Comparison of ENCODE assay signal across 14 cellular contexts in the genomic region with DNA sequence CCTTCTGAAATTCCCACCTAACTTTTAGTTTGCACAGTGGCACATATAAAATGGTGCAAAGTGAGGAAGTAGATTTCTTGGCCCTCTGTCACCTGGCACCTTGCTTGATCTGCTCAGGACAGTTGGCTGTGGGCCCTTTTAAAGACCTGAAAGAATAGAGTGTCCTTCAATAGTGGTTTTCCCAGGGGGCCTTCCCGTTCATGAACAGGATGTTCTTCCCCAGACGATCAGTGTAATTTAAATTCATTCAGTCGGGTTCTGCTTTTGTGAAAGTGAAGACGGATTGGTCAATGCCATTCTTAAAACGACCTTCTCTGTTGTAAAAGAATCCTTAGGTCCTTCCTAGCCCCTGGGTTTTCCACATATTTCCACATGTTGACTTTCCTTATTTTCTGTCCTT.
DNase-seq lines count a peak whose midpoint lies in the region; ATAC-seq, FAIRE-seq and TF ChIP-seq lines count a peak whose summit lies in the region.
"Had no signal": no experiment of that assay in that cellular context is flagged by ENCODE, and none has a peak within 500 bp of the region (broad histone marks: within the 10 kb centered on the region; RNA-seq: fewer than 3 reads in every experiment).

No MANE protein-coding gene starts in this region.

- H3K4me1 Mint-ChIP-seq in H9, result peaks cover 40 to 59% of the 10 kb centered on the region in 2 experiments
- H3K4me1 Mint-ChIP-seq in activated T-helper 17 cell treated with anti-CD3 and anti-CD28 coated beads, Interleukin-2, amount 50 U/mL, for 72 hours, result peaks cover 17% of the 10 kb centered on the region
- H3K4me1 Mint-ChIP-seq: stimulated activated naive CD8-positive, alpha-beta T cell treated with anti-CD3 and anti-CD28 coated beads, Interleukin-15, amount 100 ng/mL, for 72 hours had no signal

- no peaks in the 10 kb centered on the region for H3K79me1 ChIP-seq in H9 (ENCODE audit: insufficient read depth, low read depth, low read length, poor library complexity, severe bottlenecking)

- no CpG with 5 or more reads among the region's 5 CpGs for WGBS in H9 (ENCODE audit: extremely low coverage, insufficient read length, low lambda C conversion rate)
- 62% methylated on average over 5 of the region's 5 CpGs for WGBS in smooth muscle cell (ENCODE audit: low lambda C conversion rate)
- 56% methylated on average over 2 of the region's 5 CpGs for WGBS in right lobe of liver (ENCODE audit: insufficient coverage, low coverage, low lambda C conversion rate, missing lambda C conversion rate)

- no peaks in the 10 kb centered on the region for H3K9me3 Mint-ChIP-seq in H9
- H3K9me3 Mint-ChIP-seq in activated T-helper 17 cell treated with anti-CD3 and anti-CD28 coated beads, Interleukin-2, amount 50 U/mL, for 72 hours, result no peaks in the 10 kb centered on the region
- H3K9me3 Mint-ChIP-seq: activated naive CD4-positive, alpha-beta T cell treated with anti-CD3 and anti-CD28 coated beads for 36 hours; CD4-positive, alpha-beta memory T cell; stimulated activated naive CD8-positive, alpha-beta T cell treated with anti-CD3 and anti-CD28 coated beads, Interleukin-15, amount 100 ng/mL, for 72 hours had no signal

- no peaks in the 10 kb centered on the region for H3K27me3 ChIP-seq in H9 (ENCODE audit: insufficient read depth, low read length)
- no peaks in the 10 kb centered on the region for H3K27me3 ChIP-seq in smooth muscle cell (ENCODE audit: low read depth)
- no peaks in the 10 kb centered on the region for H3K27me3 ChIP-seq in right lobe of liver

- H3K4me2 ChIP-seq in H9 (ENCODE audit: insufficient read depth, insufficient read length, low read length), result no peak overlapping the region
- peak overlapping the region; percentile 65 for H3K4me2 ChIP-seq in smooth muscle cell

- no peak overlapping the region for H2BK5ac ChIP-seq in H9 (ENCODE audit: insufficient read length, low read length)

- peaks cover 20% of the 10 kb centered on the region for H3F3A ChIP-seq in smooth muscle cell (ENCODE audit: low read depth)

- H3K27ac Mint-ChIP-seq in H9, result peak overlapping the region in 2 of 3 experiments; percentile 9 to 19; a peak in 2 of 7 replicates
- H3K27ac Mint-ChIP-seq in activated T-helper 17 cell treated with anti-CD3 and anti-CD28 coated beads, Interleukin-2, amount 50 U/mL, for 72 hours, result peak overlapping the region; percentile 90
- H3K27ac Mint-ChIP-seq: activated naive CD4-positive, alpha-beta T cell treated with anti-CD3 and anti-CD28 coated beads for 36 hours had no signal

- H3K79me2 ChIP-seq in H9 (ENCODE audit: insufficient read depth, low read length) (no peaks in the 10 kb centered on the region), smooth muscle cell (ENCODE audit: low read depth) (no peaks in the 10 kb centered on the region)

- intact Hi-C loops in left ventricle myocardium superior (cut with micrococcal nuclease) (no loop called here), right lobe of liver (cut with DNase I) (no loop called here)

- no peak for TF ChIP-seq POLR2A in right lobe of liver (IDR thresholded peaks at IDR 0.05)

- no peak overlapping the region for H3K27ac ChIP-seq in H9 (ENCODE audit: insufficient read length, low read depth, low read length)
- H3K27ac ChIP-seq in smooth muscle cell (ENCODE audit: low read depth), result peak overlapping the region; percentile 99
- no peak overlapping the region for H3K27ac ChIP-seq in right lobe of liver

- no peak for FAIRE-seq in urothelium cell line (lab: Jason Lieb, UNC)

- no peak overlapping the region for H3K4me3 Mint-ChIP-seq in H9
- H3K4me3 Mint-ChIP-seq in activated T-helper 17 cell treated with anti-CD3 and anti-CD28 coated beads, Interleukin-2, amount 50 U/mL, for 72 hours, result peak overlapping the region; percentile 61
- H3K4me3 Mint-ChIP-seq: activated naive CD4-positive, alpha-beta T cell treated with anti-CD3 and anti-CD28 coated beads for 36 hours; CD4-positive, alpha-beta memory T cell; stimulated activated naive CD8-positive, alpha-beta T cell treated with anti-CD3 and anti-CD28 coated beads, Interleukin-15, amount 100 ng/mL, for 72 hours had no signal

- H3K36me3 Mint-ChIP-seq in H9 (ENCODE audit: insufficient read depth in 1 of 3, low read depth in 3 of 3), result peaks cover 26 to 47% (median 42%) of the 10 kb centered on the region in 3 experiments; a peak in 6 of 7 replicates
- no peaks in the 10 kb centered on the region for H3K36me3 Mint-ChIP-seq in activated T-helper 17 cell treated with anti-CD3 and anti-CD28 coated beads, Interleukin-2, amount 50 U/mL, for 72 hours (ENCODE audit: low read depth)
- H3K36me3 Mint-ChIP-seq: CD4-positive, alpha-beta memory T cell had no signal

- no peak overlapping the region for H3K23ac ChIP-seq in H9 (ENCODE audit: insufficient read length, low read depth, low read length)

- H4K20me1 ChIP-seq in H9 (ENCODE audit: control insufficient read depth, insufficient read depth, insufficient read length), result no peaks in the 10 kb centered on the region
- H4K20me1 ChIP-seq in smooth muscle cell (ENCODE audit: low read depth), result no peaks in the 10 kb centered on the region

- no peak overlapping the region for H2BK15ac ChIP-seq in H9 (ENCODE audit: low read depth, low read length)

- no peak overlapping the region for H2AK5ac ChIP-seq in H9 (ENCODE audit: insufficient read length, low read length)

- DNase-seq in H9 (no peak), left ventricle myocardium superior (no peak), smooth muscle cell (lab: John Stamatoyannopoulos, UW; ENCODE audit: unreplicated experiment) (no peak), right lobe of liver (no peak), NCI-H226 (no peak), urothelium cell line (ENCODE audit: low spot score) (no peak)
- no peak for DNase-seq in activated CD4-positive, alpha-beta T cell treated with anti-CD3 and anti-CD28 coated beads, Interleukin-2, amount 50 U/mL, for 4 hours
- DNase-seq: activated CD4-positive, CD25-positive, alpha-beta regulatory T cell treated with anti-CD3 and anti-CD28 coated beads, Interleukin-2, amount 50 U/mL, for 72 hours; activated naive CD4-positive, alpha-beta T cell treated with anti-CD3 and anti-CD28 coated beads for 36 hours; CD4-positive, alpha-beta memory T cell; effector CD4-positive, alpha-beta T cell; stimulated activated CD4-positive, alpha-beta T cell treated with anti-CD3 and anti-CD28 coated beads, Interleukin-1b, Interleukin-23, amount 100 ng/mL, for 48 hours; stimulated activated naive CD8-positive, alpha-beta T cell treated with anti-CD3 and anti-CD28 coated beads, Interleukin-15, amount 100 ng/mL, for 72 hours had no signal

- H2BK120ac ChIP-seq in H9 (ENCODE audit: low read depth, low read length, poor library complexity, severe bottlenecking), result no peak overlapping the region

- H3K4me1 ChIP-seq in H9 (ENCODE audit: insufficient read depth, low read length) (peaks cover 8% of the 10 kb centered on the region; the same call in 1 of the 2 replicates), smooth muscle cell (ENCODE audit: low read depth) (peaks cover 9% of the 10 kb centered on the region), right lobe of liver (no peaks in the 10 kb centered on the region)

- no peak overlapping the region for H3T11ph ChIP-seq in H9 (ENCODE audit: low read length)

- no peak overlapping the region for H4K5ac ChIP-seq in H9 (ENCODE audit: insufficient read length, low read depth, low read length)

- H3K14ac ChIP-seq in H9 (ENCODE audit: insufficient read depth, low read length), result no peak overlapping the region

- H3K9ac ChIP-seq in H9 (ENCODE audit: extremely low read depth, insufficient read length, low read length) (no peak overlapping the region), smooth muscle cell (ENCODE audit: low read depth) (no peak overlapping the region)

- H2AFZ ChIP-seq in H9 (ENCODE audit: low read length) (no peak overlapping the region), smooth muscle cell (ENCODE audit: low read depth) (no peak overlapping the region)

- H3K4me3 ChIP-seq in smooth muscle cell (no peak overlapping the region), right lobe of liver (no peak overlapping the region)

- TF ChIP-seq CTCF in H9 (conservative IDR thresholded peaks at IDR 0.05) (no peak), smooth muscle cell (IDR thresholded peaks at IDR 0.05; ENCODE audit: borderline replicate concordance, insufficient read depth, poor library complexity, severe bottlenecking) (no peak), right lobe of liver (IDR thresholded peaks at IDR 0.05) (no peak)

- no peak overlapping the region for H2BK20ac ChIP-seq in H9 (ENCODE audit: low read depth, low read length, poor library complexity, severe bottlenecking)

- no peak overlapping the region for H3K56ac ChIP-seq in H9 (ENCODE audit: insufficient read length, low read depth, low read length)

- no peaks in the 10 kb centered on the region for H3K23me2 ChIP-seq in H9 (ENCODE audit: insufficient read length, low read depth, low read length, poor library complexity, severe bottlenecking)

- no peaks in the 10 kb centered on the region for H3K36me3 ChIP-seq in smooth muscle cell (ENCODE audit: low read depth)
- peaks cover 0 to 21% (median 6%) of the 10 kb centered on the region in 4 donors for H3K36me3 ChIP-seq in right lobe of liver

- H4K8ac ChIP-seq in H9 (replicated peaks; ENCODE audit: insufficient read length, low read depth, low read length), result no peak overlapping the region

- no peaks in the 10 kb centered on the region for H3K9me3 ChIP-seq in H9 (ENCODE audit: control insufficient read depth, low read depth, low read length)
- H3K9me3 ChIP-seq in smooth muscle cell (replicated peaks; ENCODE audit: low read depth), result no peaks in the 10 kb centered on the region
- no peaks in the 10 kb centered on the region for H3K9me3 ChIP-seq in right lobe of liver

- no peak overlapping the region for H3K4ac ChIP-seq in H9 (ENCODE audit: low read depth, low read length)

- H2BK12ac ChIP-seq in H9 (ENCODE audit: insufficient read length, low read depth, low read length), result no peak overlapping the region

- no peak overlapping the region for H4K91ac ChIP-seq in H9 (ENCODE audit: insufficient read length, low read depth, low read length)

- no peaks in the 10 kb centered on the region for H3K27me3 Mint-ChIP-seq in H9 (ENCODE audit: low read depth)
- H3K27me3 Mint-ChIP-seq in activated T-helper 17 cell treated with anti-CD3 and anti-CD28 coated beads, Interleukin-2, amount 50 U/mL, for 72 hours, result peaks cover 9% of the 10 kb centered on the region
- H3K27me3 Mint-ChIP-seq: stimulated activated naive CD8-positive, alpha-beta T cell treated with anti-CD3 and anti-CD28 coated beads, Interleukin-15, amount 100 ng/mL, for 72 hours had no signal

- no peak overlapping the region for H3K18ac ChIP-seq in H9 (ENCODE audit: insufficient read length, low read depth, low read length)

- ATAC-seq in activated T-helper 17 cell treated with anti-CD3 and anti-CD28 coated beads, Interleukin-2, amount 50 U/mL, for 72 hours (replicated peaks), result no peak
- ATAC-seq in left ventricle myocardium superior (peak; percentile 16), right lobe of liver (no peak)
- ATAC-seq: stimulated activated naive CD8-positive, alpha-beta T cell treated with anti-CD3 and anti-CD28 coated beads, Interleukin-15, amount 100 ng/mL, for 72 hours had no signal
